ENCODE assay signal across 27 cellular contexts in genomic region chr5:10674096-10674495, GRCh38.
DNase-seq lines count a peak whose midpoint lies in the region; ATAC-seq, FAIRE-seq and TF ChIP-seq lines count a peak whose summit lies in the region.
"Had no signal": no experiment of that assay in that cellular context is flagged by ENCODE, and none has a peak within 500 bp of the region (broad histone marks: within the 10 kb centered on the region; RNA-seq: fewer than 3 reads in every experiment).

No MANE protein-coding gene starts in this region.

- H3K4me1 ChIP-seq in HepG2 (ENCODE audit: insufficient read depth, low read length), result peaks cover 14% of the 10 kb centered on the region
- H3K4me1 ChIP-seq in right lobe of liver, result peaks cover 0 to 9% (median 4%) of the 10 kb centered on the region in 4 donors
- no peaks in the 10 kb centered on the region; a peak in 1 of 5 replicates for H3K4me1 ChIP-seq in K562 (replicated peaks in 1 of 2; ENCODE audit: control insufficient read depth in 2 of 2, insufficient read depth in 2 of 2, low read length in 2 of 2)
- H3K4me1 ChIP-seq: HAP-1 had no signal

- TF ChIP-seq RAD21 in HepG2 (CRISPR knock-in tag; IDR thresholded peaks at IDR 0.05) (no peak), K562 (CRISPR knock-in tag; conservative IDR thresholded peaks at IDR 0.05 in 1 of 2, IDR thresholded peaks at IDR 0.05 in 1 of 2) (no peak)

- no peaks in the 10 kb centered on the region for H3K4me1 Mint-ChIP-seq in stimulated activated memory B cell treated with anti-CD40 and anti-IgM and Interleukin-4, amounts not matched to agents 10 μg/mL and 1 μg/mL and 100 μg/mL, for 72 hours
- H3K4me1 Mint-ChIP-seq: CD8-positive, alpha-beta memory T cell had no signal

- no peaks in the 10 kb centered on the region for H3K27me3 Mint-ChIP-seq in stimulated activated memory B cell treated with anti-CD40 and anti-IgM and Interleukin-4, amounts not matched to agents 10 μg/mL and 1 μg/mL and 100 μg/mL, for 72 hours
- H3K27me3 Mint-ChIP-seq: CD4-positive, alpha-beta T cell had no signal

- no peak overlapping the region for H3K9ac ChIP-seq in HepG2 (ENCODE audit: insufficient read depth, low read depth, low read length)
- H3K9ac ChIP-seq in K562 (ENCODE audit: insufficient read depth in 1 of 2, low read depth in 2 of 2, low read length in 2 of 2), result no peak overlapping the region
- H3K9ac ChIP-seq: BLaER1 treated with 17β-estradiol and CSF1 and Interleukin-3, amounts not matched to agents 10 nM and 100 nM had no signal

- no peak overlapping the region for H3K4me3 ChIP-seq in HepG2 (replicated peaks in 1 of 3; ENCODE audit: insufficient read depth in 1 of 3, low read depth in 2 of 3, low read length in 3 of 3)
- no peak overlapping the region for H3K4me3 ChIP-seq in right lobe of liver
- no peak overlapping the region for H3K4me3 ChIP-seq in K562
- H3K4me3 ChIP-seq: BLaER1 treated with 17β-estradiol and CSF1 and Interleukin-3, amounts not matched to agents 10 nM and 100 nM; GM12878; HAP-1 had no signal

- H3K4me3 Mint-ChIP-seq in stimulated activated memory B cell treated with anti-CD40 and anti-IgM and Interleukin-4, amounts not matched to agents 10 μg/mL and 1 μg/mL and 100 μg/mL, for 72 hours, result no peak overlapping the region
- H3K4me3 Mint-ChIP-seq: CD14-positive monocyte; CD4-positive, alpha-beta T cell; CD8-positive, alpha-beta memory T cell; HFFc6 had no signal

- no peaks in the 10 kb centered on the region for H3K9me3 Mint-ChIP-seq in stimulated activated memory B cell treated with anti-CD40 and anti-IgM and Interleukin-4, amounts not matched to agents 10 μg/mL and 1 μg/mL and 100 μg/mL, for 72 hours

- H3K9me1 ChIP-seq in K562 (ENCODE audit: control insufficient read depth, insufficient read depth, low read length), result no peaks in the 10 kb centered on the region

- H4K20me1 ChIP-seq in HepG2 (ENCODE audit: insufficient read depth, low read length) (no peaks in the 10 kb centered on the region), K562 (replicated peaks; ENCODE audit: control insufficient read depth, insufficient read depth, low read length) (peaks cover 11% of the 10 kb centered on the region; the same call in 1 of the 2 replicates)

- POLR2A ChIA-PET in HepG2 (lab: Yijun Ruan, JAX), result no interaction called here
- POLR2A ChIA-PET in K562 (lab: Yijun Ruan, JAX), result interaction anchor here (0.7 kb wide), 1 partner anchor 232 kb away, joined by 3 read pairs; no protein-coding TSS in a partner anchor

- no peak for DNase-seq in HepG2 (ENCODE audit: low spot score)
- no peak for DNase-seq in right lobe of liver
- no peak for DNase-seq in K562 (ENCODE audit: extremely low read depth in 1 of 4, low spot score in 3 of 4)
- DNase-seq in left lobe of liver (ENCODE audit: low spot score), result peak; percentile 36
- no peak for DNase-seq in NOMO-1 treated with dmso at 0.1 percent for 144 hours (lab: John Stamatoyannopoulos, UW; ENCODE audit: unreplicated experiment)
- no peak for DNase-seq in AG20443 (ENCODE audit: low spot score)
- no peak for DNase-seq in GM13976 (ENCODE audit: low spot score)
- DNase-seq: AML-193; CD4-positive, alpha-beta T cell; CD8-positive, alpha-beta memory T cell; DMS 273 treated with DMSO at 0.1 percent for 48 hours; DMS79; EL; GDM1; GOT3; HFFc6 had no signal

- intact Hi-C loops in HepG2 (cut with micrococcal nuclease; ENCODE audit: unreplicated experiment), result no loop called here
- intact Hi-C loops in right lobe of liver (cut with DNase I), result no loop called here
- intact Hi-C loops in K562 (cut with micrococcal nuclease), result no loop called here

- TF ChIP-seq POLR2A in HepG2 (IDR thresholded peaks at IDR 0.05; ENCODE audit: insufficient read depth in 1 of 2, low read depth in 2 of 2, low read length in 2 of 2) (no peak), right lobe of liver (IDR thresholded peaks at IDR 0.05) (no peak), K562 (conservative IDR thresholded peaks at IDR 0.05) (no peak)

- H3K9me3 ChIP-seq in HepG2 (ENCODE audit: low read length) (no peaks in the 10 kb centered on the region), right lobe of liver (no peaks in the 10 kb centered on the region), K562 (replicated peaks; ENCODE audit: control insufficient read depth, insufficient read depth, low read depth, low read length) (no peaks in the 10 kb centered on the region)
- H3K9me3 ChIP-seq: BE2C, HAP-1 had no signal

- H3K27ac ChIP-seq in HepG2 (ENCODE audit: extremely low read length, insufficient read depth, low read length) (no peak overlapping the region), right lobe of liver (no peak overlapping the region), K562 (ENCODE audit: extremely low read depth, low read depth, low read length) (no peak overlapping the region)
- H3K27ac ChIP-seq: 22Rv1; BLaER1 treated with 17β-estradiol and CSF1 and Interleukin-3, amounts not matched to agents 10 nM and 100 nM had no signal

- peaks cover 21% of the 10 kb centered on the region for H3K36me3 Mint-ChIP-seq in stimulated activated memory B cell treated with anti-CD40 and anti-IgM and Interleukin-4, amounts not matched to agents 10 μg/mL and 1 μg/mL and 100 μg/mL, for 72 hours

- no peak for TF ChIP-seq EP300 in HepG2 (IDR thresholded peaks at IDR 0.05; ENCODE audit: low read depth in 2 of 2, low read length in 2 of 2)
- no peak for TF ChIP-seq EP300 in HepG2 (CRISPR knock-in tag; IDR thresholded peaks at IDR 0.05; ENCODE audit: borderline replicate concordance)
- no peak for TF ChIP-seq EP300 in K562 (IDR thresholded peaks at IDR 0.05; ENCODE audit: low read length)

- FAIRE-seq in HepG2 (lab: Jason Lieb, UNC) (no peak), K562 (lab: Jason Lieb, UNC) (no peak)
- FAIRE-seq: A204.1, D721Med, GM12878, GM18507, H54 had no signal

- H3K4me2 ChIP-seq in HepG2 (ENCODE audit: low read depth, low read length) (no peak overlapping the region), K562 (ENCODE audit: insufficient read depth, low read length) (no peak overlapping the region)
- H3K4me2 ChIP-seq: BLaER1 treated with 17β-estradiol and CSF1 and Interleukin-3, amounts not matched to agents 10 nM and 100 nM had no signal

- BruUV-seq in HepG2 (replicated peaks; lab: Mats Ljungman, UMichigan) (no TSS peak), K562 (replicated peaks; lab: Mats Ljungman, UMichigan) (no TSS peak)

- H3K27ac Mint-ChIP-seq in stimulated activated memory B cell treated with anti-CD40 and anti-IgM and Interleukin-4, amounts not matched to agents 10 μg/mL and 1 μg/mL and 100 μg/mL, for 72 hours, result peak overlapping the region; percentile 9
- H3K27ac Mint-ChIP-seq: CD14-positive monocyte; CD4-positive, alpha-beta T cell; HFFc6 had no signal

- TF ChIP-seq CTCF in HepG2 (CRISPR knock-in tag; IDR thresholded peaks at IDR 0.05), result no peak
- no peak for TF ChIP-seq CTCF in right lobe of liver (IDR thresholded peaks at IDR 0.05)
- no peak for TF ChIP-seq CTCF in K562 (IDR thresholded peaks at IDR 0.05 in 2 of 3, conservative IDR thresholded peaks at IDR 0.05 in 1 of 3; ENCODE audit: insufficient read depth in 2 of 3, low read depth in 1 of 3, low read length in 3 of 3)
- TF ChIP-seq CTCF in GM13976 (IDR thresholded peaks at IDR 0.05; ENCODE audit: borderline replicate concordance, control extremely low read depth, extremely low read depth, insufficient read depth, missing control alignments), result no peak

- WGBS in HepG2 (ENCODE audit: low lambda C conversion rate), result 67% methylated on average over 10 of the region's 11 CpGs
- WGBS in right lobe of liver (ENCODE audit: insufficient coverage, low coverage, low lambda C conversion rate, missing lambda C conversion rate), result 35% methylated on average over 2 of the region's 11 CpGs
- WGBS in K562 (ENCODE audit: insufficient coverage, low coverage, missing lambda C conversion rate), result 31% methylated on average over 11 of the region's 11 CpGs

- in situ Hi-C loops in HepG2 (cut with HindIII; ENCODE audit: extremely low pct_ligation_motif_present, low pct_unique_long_range_greater_than_20kb) (no loop called here), K562 (cut with MboI) (no loop called here), GM13976 (cut with MboI; ENCODE audit: low sequenced_read_pairs, unreplicated experiment) (no loop called here)

- H3K36me3 ChIP-seq in HepG2 (replicated peaks in 1 of 2; ENCODE audit: control insufficient read depth in 1 of 2, insufficient read depth in 2 of 2, low read length in 2 of 2) (peaks cover 2 to 3% of the 10 kb centered on the region in 2 experiments; a peak in 4 of 5 replicates), right lobe of liver (peaks cover 0 to 7% (median 0%) of the 10 kb centered on the region in 4 donors), K562 (ENCODE audit: control insufficient read depth, insufficient read depth, low read length) (peaks cover 14% of the 10 kb centered on the region; the same call in 1 of the 3 replicates)
- H3K36me3 ChIP-seq: HAP-1 had no signal

- no peaks in the 10 kb centered on the region for H3K79me2 ChIP-seq in HepG2 (ENCODE audit: insufficient read depth, low read length)
- H3K79me2 ChIP-seq in K562 (ENCODE audit: control insufficient read depth, insufficient read depth, low read length), result no peaks in the 10 kb centered on the region

- ATAC-seq in HepG2 (peak; percentile 10), right lobe of liver (no peak), K562 (no peak), left lobe of liver (no peak)
- ATAC-seq in stimulated activated memory B cell treated with anti-CD40 and anti-IgM and Interleukin-4, amounts not matched to agents 10 μg/mL and 1 μg/mL and 100 μg/mL, for 72 hours, result no peak

- CTCF ChIA-PET in HepG2 (lab: Yijun Ruan, JAX; ENCODE audit: low intra/inter-chr PET ratio, low total read pairs) (no interaction called here), K562 (lab: Yijun Ruan, JAX; ENCODE audit: low intra/inter-chr PET ratio) (no interaction called here)

- H3K27me3 ChIP-seq in HepG2 (ENCODE audit: control insufficient read depth in 1 of 2, insufficient read depth in 2 of 2, low read length in 2 of 2), result no peaks in the 10 kb centered on the region
- no peaks in the 10 kb centered on the region for H3K27me3 ChIP-seq in right lobe of liver
- peaks cover 11 to 27% of the 10 kb centered on the region in 2 experiments for H3K27me3 ChIP-seq in K562 (ENCODE audit: control insufficient read depth in 2 of 2, insufficient read depth in 2 of 2, low read length in 2 of 2)
- H3K27me3 ChIP-seq: BE2C; BLaER1 treated with 17β-estradiol and CSF1 and Interleukin-3, amounts not matched to agents 10 nM and 100 nM had no signal

- H2AFZ ChIP-seq in HepG2 (ENCODE audit: low read length) (no peak overlapping the region), K562 (ENCODE audit: low read depth, low read length) (no peak overlapping the region)

TF ChIP-seq in HepG2, 621 proteins besides CTCF, POLR2A, EP300 and RAD21 (continues in another document):
- TF ChIP-seq ZBTB1 (CRISPR knock-in tag; IDR thresholded peaks at IDR 0.05; ENCODE audit: borderline replicate concordance) (no peak), NFATC3 (CRISPR knock-in tag; IDR thresholded peaks at IDR 0.05) (no peak), ZNF616 (CRISPR knock-in tag; IDR thresholded peaks at IDR 0.05; ENCODE audit: low read depth) (no peak)

TF ChIP-seq in K562, 482 proteins besides CTCF, POLR2A, EP300 and RAD21:
- no peak for TF ChIP-seq BHLHE40 (IDR thresholded peaks at IDR 0.05; ENCODE audit: low read length)
- TF ChIP-seq NFIC (IDR thresholded peaks at IDR 0.05), result peak; percentile 64

Comparison
In these comparisons a context has a peak if more than half of its experiments do, and no peak if none do; other contexts are left out.
1. Of the 241 proteins assayed by ChIP-seq in both HepG2 and K562: peak only in HepG2: none; only in K562: NFIC; in both: none; in neither: 240.